Comparison of ENCODE assay signal across 1 cellular context in the genomic region with DNA sequence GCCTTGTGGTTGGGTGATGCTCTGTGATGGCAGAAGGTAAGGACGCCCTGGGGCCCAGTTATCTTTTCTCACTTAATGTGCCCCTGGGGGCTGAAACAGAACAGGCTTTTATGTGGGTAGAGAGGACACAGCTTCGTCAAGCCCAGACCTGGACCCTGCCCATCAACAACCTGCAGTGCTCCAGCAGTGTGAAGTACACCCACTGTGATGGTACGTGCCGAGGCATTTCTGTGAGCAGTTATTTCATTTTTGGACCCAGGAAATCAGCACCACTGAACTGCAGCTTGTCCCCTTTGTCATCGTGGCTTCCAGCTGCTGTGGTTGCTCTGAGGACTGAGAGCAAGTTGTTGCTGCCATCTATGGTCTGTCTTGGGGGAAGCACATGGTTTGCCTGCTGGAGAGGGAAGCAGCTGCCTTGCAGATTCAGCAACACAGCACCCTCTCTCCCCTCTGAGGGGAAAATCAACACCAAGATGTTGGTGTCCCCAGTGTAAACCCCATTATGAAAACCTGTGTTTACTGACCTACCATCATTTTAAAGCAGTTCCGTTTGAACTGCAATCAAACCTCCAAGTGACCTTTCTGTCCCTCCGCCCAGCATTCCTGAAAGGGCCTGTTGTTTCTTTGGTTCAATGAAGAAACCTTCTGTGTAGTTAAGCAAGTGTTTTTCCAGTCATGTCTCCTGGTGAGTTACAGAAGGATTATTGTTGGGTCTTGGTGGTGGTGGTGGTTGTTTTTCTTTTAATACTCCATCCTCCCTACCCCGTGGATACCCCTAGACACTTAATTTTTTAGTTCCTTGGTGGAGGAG.
A peak's percentile ranks its signal among the peaks of the same experiment; 100 is the strongest.
TF ChIP-seq lines count a peak whose summit lies in the region.

No MANE protein-coding gene starts in this region.

TF ChIP-seq in HepG2, 621 proteins besides CTCF, POLR2A, EP300 and RAD21 (continued from another document and continues in another):
- TF ChIP-seq SOX13 (IDR thresholded peaks at IDR 0.05): peak; percentile 91
- TF ChIP-seq SOX13 (CRISPR knock-in tag; conservative IDR thresholded peaks at IDR 0.05 in 1 of 2, IDR thresholded peaks at IDR 0.05 in 1 of 2): peak in 1 of 2 experiments; percentile 96; a peak in 2 of 4 replicates
- no peak for TF ChIP-seq RFX5 (IDR thresholded peaks at IDR 0.05; ENCODE audit: low read depth, low read length)
- TF ChIP-seq, protein P1, sequence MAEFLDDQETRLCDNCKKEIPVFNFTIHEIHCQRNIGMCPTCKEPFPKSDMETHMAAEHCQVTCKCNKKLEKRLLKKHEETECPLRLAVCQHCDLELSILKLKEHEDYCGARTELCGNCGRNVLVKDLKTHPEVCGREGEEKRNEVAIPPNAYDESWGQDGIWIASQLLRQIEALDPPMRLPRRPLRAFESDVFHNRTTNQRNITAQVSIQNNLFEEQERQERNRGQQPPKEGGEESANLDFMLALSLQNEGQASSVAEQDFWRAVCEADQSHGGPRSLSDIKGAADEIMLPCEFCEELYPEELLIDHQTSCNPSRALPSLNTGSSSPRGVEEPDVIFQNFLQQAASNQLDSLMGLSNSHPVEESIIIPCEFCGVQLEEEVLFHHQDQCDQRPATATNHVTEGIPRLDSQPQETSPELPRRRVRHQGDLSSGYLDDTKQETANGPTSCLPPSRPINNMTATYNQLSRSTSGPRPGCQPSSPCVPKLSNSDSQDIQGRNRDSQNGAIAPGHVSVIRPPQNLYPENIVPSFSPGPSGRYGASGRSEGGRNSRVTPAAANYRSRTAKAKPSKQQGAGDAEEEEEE (CRISPR knock-in tag; IDR thresholded peaks at IDR 0.05; ENCODE audit: borderline replicate concordance): no peak; the same call in 1 of the 2 replicates
- TF ChIP-seq, protein P2, sequence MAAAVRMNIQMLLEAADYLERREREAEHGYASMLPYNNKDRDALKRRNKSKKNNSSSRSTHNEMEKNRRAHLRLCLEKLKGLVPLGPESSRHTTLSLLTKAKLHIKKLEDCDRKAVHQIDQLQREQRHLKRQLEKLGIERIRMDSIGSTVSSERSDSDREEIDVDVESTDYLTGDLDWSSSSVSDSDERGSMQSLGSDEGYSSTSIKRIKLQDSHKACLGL (CRISPR knock-in tag; IDR thresholded peaks at IDR 0.05): peak; percentile 44; the same call in 1 of the 2 replicates
- peak; percentile 92 for TF ChIP-seq NKX3-1 (CRISPR knock-in tag; IDR thresholded peaks at IDR 0.05)
- peak; percentile 60; the same call in 1 of the 2 replicates for TF ChIP-seq KLF11 (CRISPR knock-in tag; IDR thresholded peaks at IDR 0.05)
- peak; percentile 96 for TF ChIP-seq ZKSCAN8 (CRISPR knock-in tag; IDR thresholded peaks at IDR 0.05; ENCODE audit: borderline replicate concordance)
- TF ChIP-seq NFE2 (CRISPR knock-in tag; IDR thresholded peaks at IDR 0.05): no peak
- peak; percentile 37; the same call in 1 of the 2 replicates for TF ChIP-seq ZNF451 (CRISPR knock-in tag; IDR thresholded peaks at IDR 0.05)
- TF ChIP-seq CCAR2 (optimal IDR thresholded peaks at IDR 0.05; ENCODE audit: low read depth, low read length): peak; percentile 54
- TF ChIP-seq AHR (CRISPR knock-in tag; IDR thresholded peaks at IDR 0.05): peak; percentile 60; the same call in 1 of the 2 replicates
- TF ChIP-seq MAF1 (CRISPR knock-in tag; IDR thresholded peaks at IDR 0.05; ENCODE audit: borderline replicate concordance): no peak
- peak; percentile 32; the same call in 1 of the 2 replicates for TF ChIP-seq ZMYM3 (CRISPR knock-in tag; IDR thresholded peaks at IDR 0.05)
- TF ChIP-seq ZSCAN12 (CRISPR knock-in tag; IDR thresholded peaks at IDR 0.05): no peak
- TF ChIP-seq RBM22 (optimal IDR thresholded peaks at IDR 0.05; ENCODE audit: low read length): no peak
- TF ChIP-seq MBD4 (IDR thresholded peaks at IDR 0.05; ENCODE audit: borderline replicate concordance, low read length): no peak
- no peak; the same call in 1 of the 2 replicates for TF ChIP-seq ZNF354B (CRISPR knock-in tag; IDR thresholded peaks at IDR 0.05)
- TF ChIP-seq ZNF343 (CRISPR knock-in tag; IDR thresholded peaks at IDR 0.05): 0 out of 2 replicates have a peak, but pooled peaks have one; percentile 54
- TF ChIP-seq ZMYM2 (CRISPR knock-in tag; IDR thresholded peaks at IDR 0.05): no peak
- TF ChIP-seq EZH2 (conservative IDR thresholded peaks at IDR 0.05; ENCODE audit: low read depth, low read length): no peak
- TF ChIP-seq DR1 (CRISPR knock-in tag; IDR thresholded peaks at IDR 0.05): no peak; the same call in 1 of the 2 replicates
- TF ChIP-seq MTA3 (CRISPR knock-in tag; IDR thresholded peaks at IDR 0.05): no peak
- TF ChIP-seq MBNL3 (CRISPR knock-in tag; conservative IDR thresholded peaks at IDR 0.05): no peak
- no peak; the same call in 1 of the 2 replicates for TF ChIP-seq ZNF616 (CRISPR knock-in tag; IDR thresholded peaks at IDR 0.05; ENCODE audit: low read depth)
- peak; percentile 90 for TF ChIP-seq PPARG (CRISPR knock-in tag; conservative IDR thresholded peaks at IDR 0.05)
- TF ChIP-seq, protein P3, sequence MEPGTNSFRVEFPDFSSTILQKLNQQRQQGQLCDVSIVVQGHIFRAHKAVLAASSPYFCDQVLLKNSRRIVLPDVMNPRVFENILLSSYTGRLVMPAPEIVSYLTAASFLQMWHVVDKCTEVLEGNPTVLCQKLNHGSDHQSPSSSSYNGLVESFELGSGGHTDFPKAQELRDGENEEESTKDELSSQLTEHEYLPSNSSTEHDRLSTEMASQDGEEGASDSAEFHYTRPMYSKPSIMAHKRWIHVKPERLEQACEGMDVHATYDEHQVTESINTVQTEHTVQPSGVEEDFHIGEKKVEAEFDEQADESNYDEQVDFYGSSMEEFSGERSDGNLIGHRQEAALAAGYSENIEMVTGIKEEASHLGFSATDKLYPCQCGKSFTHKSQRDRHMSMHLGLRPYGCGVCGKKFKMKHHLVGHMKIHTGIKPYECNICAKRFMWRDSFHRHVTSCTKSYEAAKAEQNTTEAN (CRISPR knock-in tag; conservative IDR thresholded peaks at IDR 0.05): peak; percentile 84
- TF ChIP-seq, protein P4, sequence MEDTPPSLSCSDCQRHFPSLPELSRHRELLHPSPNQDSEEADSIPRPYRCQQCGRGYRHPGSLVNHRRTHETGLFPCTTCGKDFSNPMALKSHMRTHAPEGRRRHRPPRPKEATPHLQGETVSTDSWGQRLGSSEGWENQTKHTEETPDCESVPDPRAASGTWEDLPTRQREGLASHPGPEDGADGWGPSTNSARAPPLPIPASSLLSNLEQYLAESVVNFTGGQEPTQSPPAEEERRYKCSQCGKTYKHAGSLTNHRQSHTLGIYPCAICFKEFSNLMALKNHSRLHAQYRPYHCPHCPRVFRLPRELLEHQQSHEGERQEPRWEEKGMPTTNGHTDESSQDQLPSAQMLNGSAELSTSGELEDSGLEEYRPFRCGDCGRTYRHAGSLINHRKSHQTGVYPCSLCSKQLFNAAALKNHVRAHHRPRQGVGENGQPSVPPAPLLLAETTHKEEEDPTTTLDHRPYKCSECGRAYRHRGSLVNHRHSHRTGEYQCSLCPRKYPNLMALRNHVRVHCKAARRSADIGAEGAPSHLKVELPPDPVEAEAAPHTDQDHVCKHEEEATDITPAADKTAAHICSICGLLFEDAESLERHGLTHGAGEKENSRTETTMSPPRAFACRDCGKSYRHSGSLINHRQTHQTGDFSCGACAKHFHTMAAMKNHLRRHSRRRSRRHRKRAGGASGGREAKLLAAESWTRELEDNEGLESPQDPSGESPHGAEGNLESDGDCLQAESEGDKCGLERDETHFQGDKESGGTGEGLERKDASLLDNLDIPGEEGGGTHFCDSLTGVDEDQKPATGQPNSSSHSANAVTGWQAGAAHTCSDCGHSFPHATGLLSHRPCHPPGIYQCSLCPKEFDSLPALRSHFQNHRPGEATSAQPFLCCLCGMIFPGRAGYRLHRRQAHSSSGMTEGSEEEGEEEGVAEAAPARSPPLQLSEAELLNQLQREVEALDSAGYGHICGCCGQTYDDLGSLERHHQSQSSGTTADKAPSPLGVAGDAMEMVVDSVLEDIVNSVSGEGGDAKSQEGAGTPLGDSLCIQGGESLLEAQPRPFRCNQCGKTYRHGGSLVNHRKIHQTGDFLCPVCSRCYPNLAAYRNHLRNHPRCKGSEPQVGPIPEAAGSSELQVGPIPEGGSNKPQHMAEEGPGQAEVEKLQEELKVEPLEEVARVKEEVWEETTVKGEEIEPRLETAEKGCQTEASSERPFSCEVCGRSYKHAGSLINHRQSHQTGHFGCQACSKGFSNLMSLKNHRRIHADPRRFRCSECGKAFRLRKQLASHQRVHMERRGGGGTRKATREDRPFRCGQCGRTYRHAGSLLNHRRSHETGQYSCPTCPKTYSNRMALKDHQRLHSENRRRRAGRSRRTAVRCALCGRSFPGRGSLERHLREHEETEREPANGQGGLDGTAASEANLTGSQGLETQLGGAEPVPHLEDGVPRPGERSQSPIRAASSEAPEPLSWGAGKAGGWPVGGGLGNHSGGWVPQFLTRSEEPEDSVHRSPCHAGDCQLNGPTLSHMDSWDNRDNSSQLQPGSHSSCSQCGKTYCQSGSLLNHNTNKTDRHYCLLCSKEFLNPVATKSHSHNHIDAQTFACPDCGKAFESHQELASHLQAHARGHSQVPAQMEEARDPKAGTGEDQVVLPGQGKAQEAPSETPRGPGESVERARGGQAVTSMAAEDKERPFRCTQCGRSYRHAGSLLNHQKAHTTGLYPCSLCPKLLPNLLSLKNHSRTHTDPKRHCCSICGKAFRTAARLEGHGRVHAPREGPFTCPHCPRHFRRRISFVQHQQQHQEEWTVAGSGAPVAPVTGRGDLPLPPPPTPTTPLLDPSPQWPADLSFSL (CRISPR knock-in tag; IDR thresholded peaks at IDR 0.05): peak; percentile 76
- TF ChIP-seq ZNF17 (CRISPR knock-in tag; IDR thresholded peaks at IDR 0.05): no peak
- TF ChIP-seq ZNF557 (CRISPR knock-in tag; IDR thresholded peaks at IDR 0.05): peak; percentile 87
- TF ChIP-seq KDM1A (CRISPR knock-in tag; IDR thresholded peaks at IDR 0.05): no peak
- peak; percentile 58; the same call in 1 of the 2 replicates for TF ChIP-seq SP4 (CRISPR knock-in tag; IDR thresholded peaks at IDR 0.05)
- TF ChIP-seq, protein P5, sequence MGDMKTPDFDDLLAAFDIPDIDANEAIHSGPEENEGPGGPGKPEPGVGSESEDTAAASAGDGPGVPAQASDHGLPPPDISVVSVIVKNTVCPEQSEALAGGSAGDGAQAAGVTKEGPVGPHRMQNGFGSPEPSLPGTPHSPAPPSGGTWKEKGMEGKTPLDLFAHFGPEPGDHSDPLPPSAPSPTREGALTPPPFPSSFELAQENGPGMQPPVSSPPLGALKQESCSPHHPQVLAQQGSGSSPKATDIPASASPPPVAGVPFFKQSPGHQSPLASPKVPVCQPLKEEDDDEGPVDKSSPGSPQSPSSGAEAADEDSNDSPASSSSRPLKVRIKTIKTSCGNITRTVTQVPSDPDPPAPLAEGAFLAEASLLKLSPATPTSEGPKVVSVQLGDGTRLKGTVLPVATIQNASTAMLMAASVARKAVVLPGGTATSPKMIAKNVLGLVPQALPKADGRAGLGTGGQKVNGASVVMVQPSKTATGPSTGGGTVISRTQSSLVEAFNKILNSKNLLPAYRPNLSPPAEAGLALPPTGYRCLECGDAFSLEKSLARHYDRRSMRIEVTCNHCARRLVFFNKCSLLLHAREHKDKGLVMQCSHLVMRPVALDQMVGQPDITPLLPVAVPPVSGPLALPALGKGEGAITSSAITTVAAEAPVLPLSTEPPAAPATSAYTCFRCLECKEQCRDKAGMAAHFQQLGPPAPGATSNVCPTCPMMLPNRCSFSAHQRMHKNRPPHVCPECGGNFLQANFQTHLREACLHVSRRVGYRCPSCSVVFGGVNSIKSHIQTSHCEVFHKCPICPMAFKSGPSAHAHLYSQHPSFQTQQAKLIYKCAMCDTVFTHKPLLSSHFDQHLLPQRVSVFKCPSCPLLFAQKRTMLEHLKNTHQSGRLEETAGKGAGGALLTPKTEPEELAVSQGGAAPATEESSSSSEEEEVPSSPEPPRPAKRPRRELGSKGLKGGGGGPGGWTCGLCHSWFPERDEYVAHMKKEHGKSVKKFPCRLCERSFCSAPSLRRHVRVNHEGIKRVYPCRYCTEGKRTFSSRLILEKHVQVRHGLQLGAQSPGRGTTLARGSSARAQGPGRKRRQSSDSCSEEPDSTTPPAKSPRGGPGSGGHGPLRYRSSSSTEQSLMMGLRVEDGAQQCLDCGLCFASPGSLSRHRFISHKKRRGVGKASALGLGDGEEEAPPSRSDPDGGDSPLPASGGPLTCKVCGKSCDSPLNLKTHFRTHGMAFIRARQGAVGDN (CRISPR knock-in tag; IDR thresholded peaks at IDR 0.05): peak; percentile 76
- no peak for TF ChIP-seq MTF1 (CRISPR knock-in tag; IDR thresholded peaks at IDR 0.05)
- no peak for TF ChIP-seq ZNF547 (CRISPR knock-in tag; IDR thresholded peaks at IDR 0.05)
- TF ChIP-seq TBX2 (CRISPR knock-in tag; IDR thresholded peaks at IDR 0.05; ENCODE audit: borderline replicate concordance): peak; percentile 98
- TF ChIP-seq SIN3B (IDR thresholded peaks at IDR 0.05; ENCODE audit: low read length): peak; percentile 64; the same call in 1 of the 2 replicates
- peak; percentile 53; the same call in 1 of the 2 replicates for TF ChIP-seq KMT2B (CRISPR knock-in tag; IDR thresholded peaks at IDR 0.05)
- peak; percentile 95 for TF ChIP-seq SAP130 (CRISPR knock-in tag; IDR thresholded peaks at IDR 0.05; ENCODE audit: low read depth)
- peak; percentile 77 for TF ChIP-seq POLR2G (IDR thresholded peaks at IDR 0.05; ENCODE audit: low read depth, low read length)
- no peak; the same call in 1 of the 2 replicates for TF ChIP-seq TOPORS (CRISPR knock-in tag; IDR thresholded peaks at IDR 0.05)
- TF ChIP-seq, protein P6, sequence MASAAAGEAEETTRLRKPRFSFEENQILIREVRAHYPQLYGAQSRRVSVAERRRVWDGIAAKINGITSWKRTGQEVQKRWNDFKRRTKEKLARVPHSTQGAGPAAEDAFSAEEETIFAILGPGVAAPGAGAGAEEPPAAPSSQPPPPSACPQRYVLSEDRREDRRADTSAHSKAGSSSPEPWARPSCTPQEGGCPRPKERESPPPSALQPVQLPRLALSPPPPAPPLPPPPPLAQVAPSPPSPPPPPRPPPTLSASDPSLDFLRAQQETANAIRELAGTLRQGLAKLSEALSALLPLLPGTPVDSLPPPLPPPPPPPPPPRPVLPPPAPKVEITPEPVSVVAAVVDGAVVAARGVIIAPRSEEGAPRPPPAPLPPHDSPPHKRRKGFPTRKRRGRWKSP (CRISPR knock-in tag; IDR thresholded peaks at IDR 0.05): peak; percentile 72; the same call in 1 of the 2 replicates
- TF ChIP-seq, protein P7, sequence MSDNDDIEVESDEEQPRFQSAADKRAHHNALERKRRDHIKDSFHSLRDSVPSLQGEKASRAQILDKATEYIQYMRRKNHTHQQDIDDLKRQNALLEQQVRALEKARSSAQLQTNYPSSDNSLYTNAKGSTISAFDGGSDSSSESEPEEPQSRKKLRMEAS (IDR thresholded peaks at IDR 0.05): peak; percentile 98
- TF ChIP-seq FOXA3 (CRISPR knock-in tag; IDR thresholded peaks at IDR 0.05): peak; percentile 99
- TF ChIP-seq ZNF605 (CRISPR knock-in tag; IDR thresholded peaks at IDR 0.05): peak; percentile 89; the same call in 1 of the 2 replicates
